Comparison of ENCODE assay signal across 25 cellular contexts in the genomic region with DNA sequence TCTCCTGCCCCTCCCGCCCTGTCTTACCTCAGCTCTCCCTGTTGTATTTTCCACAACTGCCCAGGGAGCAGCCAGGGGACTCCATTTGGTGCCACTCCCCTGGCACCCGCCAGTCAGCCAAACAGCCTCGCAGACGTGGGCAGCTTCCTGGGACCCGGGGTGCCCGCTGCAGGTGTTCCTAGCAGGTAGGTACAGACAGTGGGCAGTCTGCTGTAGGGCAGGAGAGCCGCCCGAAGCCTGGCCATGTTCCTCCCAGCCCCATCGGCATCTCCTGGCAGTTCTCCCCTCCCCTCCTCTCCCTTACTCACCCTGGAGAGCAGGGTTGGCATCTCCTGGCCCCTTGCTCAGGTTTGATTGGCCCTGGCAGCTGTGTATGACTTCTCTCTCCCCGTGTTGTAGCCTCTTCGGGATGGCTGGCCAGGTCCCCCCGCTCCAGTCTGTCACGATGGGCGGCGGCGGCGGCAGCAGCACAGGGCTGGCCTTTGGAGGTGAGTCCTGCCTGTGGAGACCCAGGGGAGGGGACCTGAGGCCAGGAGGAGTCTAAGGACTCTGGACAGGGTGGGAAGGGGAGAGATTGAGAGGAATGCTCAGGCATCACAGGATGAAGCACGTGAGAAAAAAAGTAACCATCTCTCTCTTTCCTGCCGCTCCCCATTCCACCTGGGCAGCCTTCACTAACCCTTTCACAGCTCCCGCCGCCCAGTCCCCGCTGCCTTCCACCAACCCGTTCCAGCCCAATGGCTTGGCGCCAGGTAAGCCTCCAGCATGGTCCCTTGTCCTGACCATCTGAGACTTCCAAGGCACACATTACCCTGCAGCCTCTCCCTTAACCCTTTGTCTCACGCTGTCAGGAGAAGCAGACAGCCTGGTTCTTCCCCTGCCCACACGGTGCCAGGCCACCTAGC. TPM values are rescaled to one million over a fixed set of nuclear protein-coding genes. Genes with fewer than 3 reads are reported as not detected.
A peak's percentile ranks its signal among the peaks of the same experiment; 100 is the strongest.
DNase-seq lines count a peak whose midpoint lies in the region; ATAC-seq lines count a peak whose summit lies in the region.
"Had no signal": no experiment of that assay in that cellular context is flagged by ENCODE, and none has a peak within 500 bp of the region (broad histone marks: within the 10 kb centered on the region; RNA-seq: fewer than 3 reads in every experiment).

No MANE protein-coding gene starts in this region.

- POLR2A ChIA-PET in naive thymus-derived CD8-positive, alpha-beta T cell (lab: Charles Lee), result interaction anchor here (0.6 to 4.0 kb wide), 6 partner anchors 23 to 394 kb away, joined by 3 to 35 read pairs (median 3); partner anchors contain the start of genes FBXO24 and LRCH4

- no peak overlapping the region for H3K4me3 ChIP-seq in H7 (ENCODE audit: insufficient read depth, low read depth, low read length)
- H3K4me3 ChIP-seq: A549, GM23248, HAP-1, SK-N-MC had no signal

- peaks cover 35 to 50% of the 10 kb centered on the region in 2 donors for H3K36me3 Mint-ChIP-seq in stimulated activated naive B cell treated with anti-CD40 and anti-IgM and Interleukin-4, amounts not matched to agents 10 μg/mL and 1 μg/mL and 100 μg/mL, for 72 hours
- peaks cover 0 to 20% (median 6%) of the 10 kb centered on the region in 3 donors for H3K36me3 Mint-ChIP-seq in naive thymus-derived CD8-positive, alpha-beta T cell

- H3K4me3 Mint-ChIP-seq in stimulated activated naive B cell treated with anti-CD40 and anti-IgM and Interleukin-4, amounts not matched to agents 10 μg/mL and 1 μg/mL and 100 μg/mL, for 72 hours, result no peak overlapping the region
- peak overlapping the region in 1 of 10 donors; percentile 20 for H3K4me3 Mint-ChIP-seq in naive thymus-derived CD8-positive, alpha-beta T cell
- H3K4me3 Mint-ChIP-seq: CD4-positive, alpha-beta memory T cell had no signal

- H3K27me3 ChIP-seq in H7 (ENCODE audit: control insufficient read depth, insufficient read depth, low read length), result no peaks in the 10 kb centered on the region

- H3K27ac Mint-ChIP-seq in stimulated activated naive B cell treated with anti-CD40 and anti-IgM and Interleukin-4, amounts not matched to agents 10 μg/mL and 1 μg/mL and 100 μg/mL, for 72 hours, result peak overlapping the region; percentile 34
- no peak overlapping the region for H3K27ac Mint-ChIP-seq in naive thymus-derived CD8-positive, alpha-beta T cell

- no peaks in the 10 kb centered on the region for H3K27me3 Mint-ChIP-seq in stimulated activated naive B cell treated with anti-CD40 and anti-IgM and Interleukin-4, amounts not matched to agents 10 μg/mL and 1 μg/mL and 100 μg/mL, for 72 hours
- no peaks in the 10 kb centered on the region for H3K27me3 Mint-ChIP-seq in naive thymus-derived CD8-positive, alpha-beta T cell
- H3K27me3 Mint-ChIP-seq: CD4-positive, alpha-beta memory T cell had no signal

- no peak for ATAC-seq in stimulated activated naive B cell treated with anti-CD40 and anti-IgM and Interleukin-4, amounts not matched to agents 10 μg/mL and 1 μg/mL and 100 μg/mL, for 72 hours (replicated peaks)
- ATAC-seq in naive thymus-derived CD8-positive, alpha-beta T cell, result no peak
- no peak for ATAC-seq in HG03039 (IDR thresholded peaks at IDR 0.05; ENCODE audit: unreplicated experiment)
- ATAC-seq: A549, PC-3 had no signal

- no peaks in the 10 kb centered on the region for H3K9me3 Mint-ChIP-seq in stimulated activated naive B cell treated with anti-CD40 and anti-IgM and Interleukin-4, amounts not matched to agents 10 μg/mL and 1 μg/mL and 100 μg/mL, for 72 hours
- no peaks in the 10 kb centered on the region for H3K9me3 Mint-ChIP-seq in naive thymus-derived CD8-positive, alpha-beta T cell
- H3K9me3 Mint-ChIP-seq: CD4-positive, alpha-beta memory T cell had no signal

- peaks cover 7 to 24% of the 10 kb centered on the region in 2 donors for H3K4me1 Mint-ChIP-seq in stimulated activated naive B cell treated with anti-CD40 and anti-IgM and Interleukin-4, amounts not matched to agents 10 μg/mL and 1 μg/mL and 100 μg/mL, for 72 hours
- H3K4me1 Mint-ChIP-seq in naive thymus-derived CD8-positive, alpha-beta T cell, result peaks cover 9 to 27% (median 24%) of the 10 kb centered on the region in 4 donors

- peak; percentile 41 for DNase-seq in H7
- peak; percentile 61 for DNase-seq in cerebellar cortex (ENCODE audit: low spot score)
- DNase-seq in mesenteric fat pad (ENCODE audit: low spot score), result peak; percentile 87
- no peak for DNase-seq in stimulated activated naive B cell treated with anti-CD40 and anti-IgM and Interleukin-4, amounts not matched to agents 10 μg/mL and 1 μg/mL and 100 μg/mL, for 72 hours
- no peak for DNase-seq in kidney tubule cell (ENCODE audit: low spot score)
- DNase-seq in islet precursor cell, result no peak
- DNase-seq in naive thymus-derived CD8-positive, alpha-beta T cell, result no peak
- DNase-seq: Caco-2; CD4-positive, alpha-beta memory T cell; DMS 273 treated with DMSO at 0.1 percent for 48 hours; DND-41; GM23248; Kasumi-1; NCI-H1694 treated with DMSO at 0.1 percent for 48 hours; NCI-H2081 treated with DMSO at 0.1 percent for 48 hours; NCI-H2171 treated with DMSO at 0.1 percent for 48 hours; NCI-H446; NCI-H526; PC-3; SHP77 had no signal

- H3K36me3 ChIP-seq in H7 (replicated peaks; ENCODE audit: control insufficient read depth, insufficient read depth, low read length), result no peaks in the 10 kb centered on the region; the same call in 1 of the 2 replicates

RNA-seq across cellular contexts. Expression of gene SAP25, which starts 11.3 kb away (rescaled TPM):
- 1.3 and 2.4 TPM in 2 replicates for total RNA-seq in H7 (2014; rRNA removed; shearing (Covaris generic))
- 2.3 TPM for total RNA-seq in mesenteric fat pad
- total RNA-seq in naive thymus-derived CD8-positive, alpha-beta T cell, result 100 to 1,000 TPM; 102 to 118 TPM
- under 1 TPM in 1 of 3 donors, not detected in 2; 0.42 TPM for polyA plus RNA-seq in naive thymus-derived CD8-positive, alpha-beta T cell
- total RNA-seq: GM23248, RPMI7951 had no signal
- polyA plus RNA-seq: GM23248 had no signal

RNA-seq across cellular contexts. Expression of gene AGFG2, which starts 23.4 kb away (rescaled TPM):
- 4.9 and 5.6 TPM in 2 replicates for total RNA-seq in H7 (2014; rRNA removed; shearing (Covaris generic))
- 14.1 TPM for total RNA-seq in mesenteric fat pad
- total RNA-seq in naive thymus-derived CD8-positive, alpha-beta T cell, result 10 to 100 TPM; 19.0 to 22.0 TPM
- 10 to 100 TPM in 2 of 3 donors, 1 to 10 TPM in 1; 5.8 to 13.6 (median 11.5) TPM for polyA plus RNA-seq in naive thymus-derived CD8-positive, alpha-beta T cell

RNA-seq across cellular contexts. Expression of gene LRCH4, which starts 23.5 kb away (rescaled TPM):
- 24.2 and 25.1 TPM in 2 replicates for total RNA-seq in H7 (2014; rRNA removed; shearing (Covaris generic))
- total RNA-seq in mesenteric fat pad, result 41.8 TPM
- 100 to 1,000 TPM; 447 to 454 TPM for total RNA-seq in naive thymus-derived CD8-positive, alpha-beta T cell
- polyA plus RNA-seq in naive thymus-derived CD8-positive, alpha-beta T cell, result 100 to 1,000 TPM; 131 to 180 (median 153) TPM

RNA-seq across cellular contexts. Expression of gene FBXO24, which starts 23.7 kb away (rescaled TPM):
- 0.94 and 1.7 TPM in 2 replicates for total RNA-seq in H7 (2014; rRNA removed; shearing (Covaris generic))
- total RNA-seq in mesenteric fat pad, result not detected
- 1 to 10 TPM; 2.5 to 3.6 TPM for total RNA-seq in naive thymus-derived CD8-positive, alpha-beta T cell
- under 1 TPM; 0.60 to 0.95 (median 0.61) TPM for polyA plus RNA-seq in naive thymus-derived CD8-positive, alpha-beta T cell

RNA-seq across cellular contexts. Expression of gene PCOLCE, which starts 39.7 kb away (rescaled TPM):
- total RNA-seq in H7 (2014; rRNA removed; shearing (Covaris generic)), result 22.5 and 24.1 TPM in 2 replicates
- total RNA-seq in mesenteric fat pad, result 66.4 TPM
- total RNA-seq in naive thymus-derived CD8-positive, alpha-beta T cell, result 10 to 100 TPM in 1 of 2 experiments, 1 to 10 TPM in 1; 8.3 to 12.5 TPM
- 1 to 10 TPM in 1 of 3 donors, under 1 TPM in 2; 0.25 to 1.3 (median 0.64) TPM for polyA plus RNA-seq in naive thymus-derived CD8-positive, alpha-beta T cell

Comparison
In these comparisons a context has a peak if more than half of its experiments do, and no peak if none do; other contexts are left out.
1. DNase-seq: peak in H7 (single experiment), cerebellar cortex (single experiment) and mesenteric fat pad (single experiment); none in stimulated activated naive B cell treated with anti-CD40 and anti-IgM and Interleukin-4, amounts not matched to agents 10 μg/mL and 1 μg/mL and 100 μg/mL, for 72 hours (single experiment), kidney tubule cell (single experiment), islet precursor cell (single experiment) and naive thymus-derived CD8-positive, alpha-beta T cell (0 of 10).
2. RNA of gene SAP25, which starts 11.3 kb away (total RNA-seq): 102 to 118 TPM in naive thymus-derived CD8-positive, alpha-beta T cell; 1.3 to 2.4 TPM in H7 and 2.3 TPM in mesenteric fat pad (single experiment); every median in the first group is over 10 times any median in the second.
3. RNA of gene LRCH4, which starts 23.5 kb away (total RNA-seq): 447 to 454 TPM in naive thymus-derived CD8-positive, alpha-beta T cell; 41.8 TPM in mesenteric fat pad (single experiment) and 24.2 to 25.1 TPM in H7; every median in the first group is over 10 times any median in the second.